ENCODE assay signal across 1 cellular context in genomic region chr12:15978431-15978950, GRCh38.
TF ChIP-seq lines count a peak whose summit lies in the region.

No MANE protein-coding gene starts in this region.

TF ChIP-seq in IMR-90, 13 proteins besides CTCF, POLR2A, EP300 and RAD21 (continued from another document):
- no peak for TF ChIP-seq MXI1 (IDR thresholded peaks at IDR 0.05; ENCODE audit: borderline replicate concordance, low read depth, low read length)
